In the genomic region with DNA sequence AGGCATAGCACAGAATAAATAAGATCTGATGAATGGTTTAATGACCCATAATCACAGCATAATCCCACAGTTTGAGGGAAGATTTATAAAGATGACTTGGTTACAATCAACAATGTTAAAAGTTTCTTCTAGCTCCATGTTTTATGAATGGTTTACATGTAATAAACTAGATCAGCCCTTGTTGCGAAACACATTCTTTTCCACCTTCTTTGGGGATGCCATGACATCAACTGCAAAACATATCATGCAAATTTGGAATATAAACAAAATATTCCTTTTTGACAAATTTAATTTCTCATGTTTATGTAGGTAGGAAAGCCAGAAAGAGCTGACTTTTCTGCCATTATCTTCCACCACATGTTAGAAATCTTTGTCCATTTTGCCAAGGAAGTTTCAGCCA, we compare ENCODE assay signal across 1 cellular context.
TF ChIP-seq lines count a peak whose summit lies in the region.

No MANE protein-coding gene starts in this region.

TF ChIP-seq in HepG2, 621 proteins besides CTCF, POLR2A, EP300 and RAD21:
- TF ChIP-seq, protein P1, sequence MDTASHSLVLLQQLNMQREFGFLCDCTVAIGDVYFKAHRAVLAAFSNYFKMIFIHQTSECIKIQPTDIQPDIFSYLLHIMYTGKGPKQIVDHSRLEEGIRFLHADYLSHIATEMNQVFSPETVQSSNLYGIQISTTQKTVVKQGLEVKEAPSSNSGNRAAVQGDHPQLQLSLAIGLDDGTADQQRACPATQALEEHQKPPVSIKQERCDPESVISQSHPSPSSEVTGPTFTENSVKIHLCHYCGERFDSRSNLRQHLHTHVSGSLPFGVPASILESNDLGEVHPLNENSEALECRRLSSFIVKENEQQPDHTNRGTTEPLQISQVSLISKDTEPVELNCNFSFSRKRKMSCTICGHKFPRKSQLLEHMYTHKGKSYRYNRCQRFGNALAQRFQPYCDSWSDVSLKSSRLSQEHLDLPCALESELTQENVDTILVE (CRISPR knock-in tag; IDR thresholded peaks at IDR 0.05): no peak
- TF ChIP-seq CEBPB (IDR thresholded peaks at IDR 0.05; ENCODE audit: borderline replicate concordance, low read depth, low read length) (peak; percentile 32; the same call in 1 of the 2 replicates), ASH2L (IDR thresholded peaks at IDR 0.05; ENCODE audit: insufficient read length, low read depth, low read length) (no peak), ZNF670 (CRISPR knock-in tag; IDR thresholded peaks at IDR 0.05; ENCODE audit: borderline replicate concordance) (no peak)
